ENCODE assay signal across 1 cellular context in genomic region chr3:193800138-193801043, GRCh38.
TF ChIP-seq lines count a peak whose summit lies in the region.

No MANE protein-coding gene starts in this region.

TF ChIP-seq in K562, 482 proteins besides CTCF, POLR2A, EP300 and RAD21 (continued from another document and continues in another):
- TF ChIP-seq, protein P1, sequence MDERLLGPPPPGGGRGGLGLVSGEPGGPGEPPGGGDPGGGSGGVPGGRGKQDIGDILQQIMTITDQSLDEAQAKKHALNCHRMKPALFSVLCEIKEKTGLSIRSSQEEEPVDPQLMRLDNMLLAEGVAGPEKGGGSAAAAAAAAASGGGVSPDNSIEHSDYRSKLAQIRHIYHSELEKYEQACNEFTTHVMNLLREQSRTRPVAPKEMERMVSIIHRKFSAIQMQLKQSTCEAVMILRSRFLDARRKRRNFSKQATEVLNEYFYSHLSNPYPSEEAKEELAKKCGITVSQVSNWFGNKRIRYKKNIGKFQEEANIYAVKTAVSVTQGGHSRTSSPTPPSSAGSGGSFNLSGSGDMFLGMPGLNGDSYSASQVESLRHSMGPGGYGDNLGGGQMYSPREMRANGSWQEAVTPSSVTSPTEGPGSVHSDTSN (CRISPR knock-in tag; IDR thresholded peaks at IDR 0.05; ENCODE audit: low read depth), result no peak
- TF ChIP-seq, protein P1 (tag; conservative IDR thresholded peaks at IDR 0.05; ENCODE audit: low read depth), result peak; percentile 37; the same call in 1 of the 2 replicates
- TF ChIP-seq FOSL1 (tag; conservative IDR thresholded peaks at IDR 0.05) (peak; percentile 26; the same call in 1 of the 2 replicates), BRF2 (IDR thresholded peaks at IDR 0.05; ENCODE audit: borderline replicate concordance, insufficient read depth, insufficient read length) (no peak), KDM1A (IDR thresholded peaks at IDR 0.05) (peak; percentile 32 to 45; a peak in 2 of 4 replicates), MECOM (CRISPR knock-in tag; IDR thresholded peaks at IDR 0.05) (no peak), TAF9B (IDR thresholded peaks at IDR 0.05; ENCODE audit: partially characterized antibody) (no peak), MED1 (CRISPR knock-in tag; IDR thresholded peaks at IDR 0.05; ENCODE audit: borderline replicate concordance) (no peak), CBX1 (IDR thresholded peaks at IDR 0.05; ENCODE audit: low read depth) (no peak), ETV6 (IDR thresholded peaks at IDR 0.05; ENCODE audit: borderline replicate concordance in 1 of 2, low read depth in 2 of 2, low read length in 1 of 2) (no peak), ETV6 (CRISPR knock-in tag; IDR thresholded peaks at IDR 0.05; ENCODE audit: borderline replicate concordance) (no peak), ZNF445 (CRISPR knock-in tag; IDR thresholded peaks at IDR 0.05; ENCODE audit: low read depth) (no peak), ETV1 (tag; conservative IDR thresholded peaks at IDR 0.05; ENCODE audit: low read depth) (peak; percentile 56), GABPA (tag; conservative IDR thresholded peaks at IDR 0.05; ENCODE audit: low read depth) (no peak), DMBX1 (CRISPR knock-in tag; IDR thresholded peaks at IDR 0.05; ENCODE audit: borderline replicate concordance) (0 out of 2 replicates have a peak, but pooled peaks have one; percentile 12), TAL1 (IDR thresholded peaks at IDR 0.05) (peak; percentile 63), CBX3 (IDR thresholded peaks at IDR 0.05; ENCODE audit: borderline replicate concordance in 1 of 2, low read length in 2 of 2) (no peak), SMARCE1 (IDR thresholded peaks at IDR 0.05) (peak; percentile 49; the same call in 1 of the 2 replicates), RCOR1 (IDR thresholded peaks at IDR 0.05; ENCODE audit: borderline replicate concordance in 1 of 2, low read depth in 2 of 2, low read length in 2 of 2) (peak in 1 of 2 experiments; percentile 65; a peak in 2 of 4 replicates), E2F3 (CRISPR knock-in tag; IDR thresholded peaks at IDR 0.05) (0 out of 2 replicates have a peak, but pooled peaks have one; percentile 25), PTRF (tag; IDR thresholded peaks at IDR 0.05) (0 out of 2 replicates have a peak, but pooled peaks have one; percentile 13), POLR2G (IDR thresholded peaks at IDR 0.05; ENCODE audit: low read depth, low read length) (no peak), BCL6 (CRISPR knock-in tag; IDR thresholded peaks at IDR 0.05) (no peak), NCOA4 (IDR thresholded peaks at IDR 0.05; ENCODE audit: partially characterized antibody) (no peak), KLF13 (tag; IDR thresholded peaks at IDR 0.05; ENCODE audit: borderline replicate concordance, low read depth) (no peak), LEF1 (IDR thresholded peaks at IDR 0.05) (peak; percentile 41; the same call in 1 of the 2 replicates), ZNF197 (CRISPR knock-in tag; IDR thresholded peaks at IDR 0.05; ENCODE audit: low read depth) (no peak), ZKSCAN8 (CRISPR knock-in tag; IDR thresholded peaks at IDR 0.05) (0 out of 2 replicates have a peak, but pooled peaks have one; percentile 26), SMARCC2 (IDR thresholded peaks at IDR 0.05; ENCODE audit: low read depth) (no peak), SMARCA4 (IDR thresholded peaks at IDR 0.05) (peak; percentile 85), DACH1 (IDR thresholded peaks at IDR 0.05; ENCODE audit: partially characterized antibody) (peak; percentile 61), SPI1 (IDR thresholded peaks at IDR 0.05; ENCODE audit: borderline replicate concordance, low read depth, low read length) (peak; percentile 92), CXXC5 (CRISPR knock-in tag; IDR thresholded peaks at IDR 0.05) (peak; percentile 33; the same call in 1 of the 2 replicates), ARID1B (IDR thresholded peaks at IDR 0.05) (peak; percentile 89), FOXJ2 (tag; IDR thresholded peaks at IDR 0.05) (no peak), DIDO1 (tag; IDR thresholded peaks at IDR 0.05; ENCODE audit: low read depth) (no peak), NR2F6 (CRISPR knock-in tag; IDR thresholded peaks at IDR 0.05) (no peak), MTA2 (IDR thresholded peaks at IDR 0.05; ENCODE audit: low read depth) (peak; percentile 56), ZNF431 (CRISPR knock-in tag; IDR thresholded peaks at IDR 0.05) (no peak), TEAD4 (IDR thresholded peaks at IDR 0.05; ENCODE audit: low read length) (peak; percentile 81), TEAD4 (CRISPR knock-in tag; IDR thresholded peaks at IDR 0.05; ENCODE audit: borderline replicate concordance) (no peak), CREM (IDR thresholded peaks at IDR 0.05; ENCODE audit: low read depth) (no peak), MLLT1 (IDR thresholded peaks at IDR 0.05) (no peak), TRIM28 (IDR thresholded peaks at IDR 0.05) (no peak), KLF16 (IDR thresholded peaks at IDR 0.05) (peak; percentile 56; the same call in 1 of the 2 replicates), THRB (CRISPR knock-in tag; conservative IDR thresholded peaks at IDR 0.05) (no peak)
- TF ChIP-seq, protein P2, sequence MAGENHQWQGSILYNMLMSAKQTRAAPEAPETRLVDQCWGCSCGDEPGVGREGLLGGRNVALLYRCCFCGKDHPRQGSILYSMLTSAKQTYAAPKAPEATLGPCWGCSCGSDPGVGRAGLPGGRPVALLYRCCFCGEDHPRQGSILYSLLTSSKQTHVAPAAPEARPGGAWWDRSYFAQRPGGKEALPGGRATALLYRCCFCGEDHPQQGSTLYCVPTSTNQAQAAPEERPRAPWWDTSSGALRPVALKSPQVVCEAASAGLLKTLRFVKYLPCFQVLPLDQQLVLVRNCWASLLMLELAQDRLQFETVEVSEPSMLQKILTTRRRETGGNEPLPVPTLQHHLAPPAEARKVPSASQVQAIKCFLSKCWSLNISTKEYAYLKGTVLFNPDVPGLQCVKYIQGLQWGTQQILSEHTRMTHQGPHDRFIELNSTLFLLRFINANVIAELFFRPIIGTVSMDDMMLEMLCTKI (IDR thresholded peaks at IDR 0.05; ENCODE audit: partially characterized antibody), result no peak
- TF ChIP-seq, protein P3, sequence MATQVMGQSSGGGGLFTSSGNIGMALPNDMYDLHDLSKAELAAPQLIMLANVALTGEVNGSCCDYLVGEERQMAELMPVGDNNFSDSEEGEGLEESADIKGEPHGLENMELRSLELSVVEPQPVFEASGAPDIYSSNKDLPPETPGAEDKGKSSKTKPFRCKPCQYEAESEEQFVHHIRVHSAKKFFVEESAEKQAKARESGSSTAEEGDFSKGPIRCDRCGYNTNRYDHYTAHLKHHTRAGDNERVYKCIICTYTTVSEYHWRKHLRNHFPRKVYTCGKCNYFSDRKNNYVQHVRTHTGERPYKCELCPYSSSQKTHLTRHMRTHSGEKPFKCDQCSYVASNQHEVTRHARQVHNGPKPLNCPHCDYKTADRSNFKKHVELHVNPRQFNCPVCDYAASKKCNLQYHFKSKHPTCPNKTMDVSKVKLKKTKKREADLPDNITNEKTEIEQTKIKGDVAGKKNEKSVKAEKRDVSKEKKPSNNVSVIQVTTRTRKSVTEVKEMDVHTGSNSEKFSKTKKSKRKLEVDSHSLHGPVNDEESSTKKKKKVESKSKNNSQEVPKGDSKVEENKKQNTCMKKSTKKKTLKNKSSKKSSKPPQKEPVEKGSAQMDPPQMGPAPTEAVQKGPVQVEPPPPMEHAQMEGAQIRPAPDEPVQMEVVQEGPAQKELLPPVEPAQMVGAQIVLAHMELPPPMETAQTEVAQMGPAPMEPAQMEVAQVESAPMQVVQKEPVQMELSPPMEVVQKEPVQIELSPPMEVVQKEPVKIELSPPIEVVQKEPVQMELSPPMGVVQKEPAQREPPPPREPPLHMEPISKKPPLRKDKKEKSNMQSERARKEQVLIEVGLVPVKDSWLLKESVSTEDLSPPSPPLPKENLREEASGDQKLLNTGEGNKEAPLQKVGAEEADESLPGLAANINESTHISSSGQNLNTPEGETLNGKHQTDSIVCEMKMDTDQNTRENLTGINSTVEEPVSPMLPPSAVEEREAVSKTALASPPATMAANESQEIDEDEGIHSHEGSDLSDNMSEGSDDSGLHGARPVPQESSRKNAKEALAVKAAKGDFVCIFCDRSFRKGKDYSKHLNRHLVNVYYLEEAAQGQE (CRISPR knock-in tag; IDR thresholded peaks at IDR 0.05; ENCODE audit: low read depth), result no peak
- TF ChIP-seq, protein P4, sequence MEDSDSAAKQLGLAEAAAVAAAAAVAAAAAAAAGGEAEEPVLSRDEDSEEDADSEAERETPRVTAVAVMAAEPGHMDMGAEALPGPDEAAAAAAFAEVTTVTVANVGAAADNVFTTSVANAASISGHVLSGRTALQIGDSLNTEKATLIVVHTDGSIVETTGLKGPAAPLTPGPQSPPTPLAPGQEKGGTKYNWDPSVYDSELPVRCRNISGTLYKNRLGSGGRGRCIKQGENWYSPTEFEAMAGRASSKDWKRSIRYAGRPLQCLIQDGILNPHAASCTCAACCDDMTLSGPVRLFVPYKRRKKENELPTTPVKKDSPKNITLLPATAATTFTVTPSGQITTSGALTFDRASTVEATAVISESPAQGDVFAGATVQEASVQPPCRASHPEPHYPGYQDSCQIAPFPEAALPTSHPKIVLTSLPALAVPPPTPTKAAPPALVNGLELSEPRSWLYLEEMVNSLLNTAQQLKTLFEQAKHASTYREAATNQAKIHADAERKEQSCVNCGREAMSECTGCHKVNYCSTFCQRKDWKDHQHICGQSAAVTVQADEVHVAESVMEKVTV (CRISPR knock-in tag; IDR thresholded peaks at IDR 0.05), result no peak
- TF ChIP-seq, protein P5, sequence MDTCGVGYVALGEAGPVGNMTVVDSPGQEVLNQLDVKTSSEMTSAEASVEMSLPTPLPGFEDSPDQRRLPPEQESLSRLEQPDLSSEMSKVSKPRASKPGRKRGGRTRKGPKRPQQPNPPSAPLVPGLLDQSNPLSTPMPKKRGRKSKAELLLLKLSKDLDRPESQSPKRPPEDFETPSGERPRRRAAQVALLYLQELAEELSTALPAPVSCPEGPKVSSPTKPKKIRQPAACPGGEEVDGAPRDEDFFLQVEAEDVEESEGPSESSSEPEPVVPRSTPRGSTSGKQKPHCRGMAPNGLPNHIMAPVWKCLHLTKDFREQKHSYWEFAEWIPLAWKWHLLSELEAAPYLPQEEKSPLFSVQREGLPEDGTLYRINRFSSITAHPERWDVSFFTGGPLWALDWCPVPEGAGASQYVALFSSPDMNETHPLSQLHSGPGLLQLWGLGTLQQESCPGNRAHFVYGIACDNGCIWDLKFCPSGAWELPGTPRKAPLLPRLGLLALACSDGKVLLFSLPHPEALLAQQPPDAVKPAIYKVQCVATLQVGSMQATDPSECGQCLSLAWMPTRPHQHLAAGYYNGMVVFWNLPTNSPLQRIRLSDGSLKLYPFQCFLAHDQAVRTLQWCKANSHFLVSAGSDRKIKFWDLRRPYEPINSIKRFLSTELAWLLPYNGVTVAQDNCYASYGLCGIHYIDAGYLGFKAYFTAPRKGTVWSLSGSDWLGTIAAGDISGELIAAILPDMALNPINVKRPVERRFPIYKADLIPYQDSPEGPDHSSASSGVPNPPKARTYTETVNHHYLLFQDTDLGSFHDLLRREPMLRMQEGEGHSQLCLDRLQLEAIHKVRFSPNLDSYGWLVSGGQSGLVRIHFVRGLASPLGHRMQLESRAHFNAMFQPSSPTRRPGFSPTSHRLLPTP (IDR thresholded peaks at IDR 0.05; ENCODE audit: borderline replicate concordance, extremely low read depth, insufficient read length), result no peak
- TF ChIP-seq, protein P6, sequence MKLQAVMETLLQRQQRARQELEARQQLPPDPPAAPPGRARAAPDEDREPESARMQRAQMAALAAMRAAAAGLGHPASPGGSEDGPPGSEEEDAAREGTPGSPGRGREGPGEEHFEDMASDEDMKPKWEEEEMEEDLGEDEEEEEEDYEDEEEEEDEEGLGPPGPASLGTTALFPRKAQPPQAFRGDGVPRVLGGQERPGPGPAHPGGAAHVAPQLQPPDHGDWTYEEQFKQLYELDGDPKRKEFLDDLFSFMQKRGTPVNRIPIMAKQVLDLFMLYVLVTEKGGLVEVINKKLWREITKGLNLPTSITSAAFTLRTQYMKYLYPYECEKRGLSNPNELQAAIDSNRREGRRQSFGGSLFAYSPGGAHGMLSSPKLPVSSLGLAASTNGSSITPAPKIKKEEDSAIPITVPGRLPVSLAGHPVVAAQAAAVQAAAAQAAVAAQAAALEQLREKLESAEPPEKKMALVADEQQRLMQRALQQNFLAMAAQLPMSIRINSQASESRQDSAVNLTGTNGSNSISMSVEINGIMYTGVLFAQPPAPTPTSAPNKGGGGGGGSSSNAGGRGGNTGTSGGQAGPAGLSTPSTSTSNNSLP (IDR thresholded peaks at IDR 0.05; ENCODE audit: borderline replicate concordance, low read depth, low read length), result peak; percentile 66; the same call in 1 of the 2 replicates
